ENCODE assay signal across 1 cellular context in the genomic region with DNA sequence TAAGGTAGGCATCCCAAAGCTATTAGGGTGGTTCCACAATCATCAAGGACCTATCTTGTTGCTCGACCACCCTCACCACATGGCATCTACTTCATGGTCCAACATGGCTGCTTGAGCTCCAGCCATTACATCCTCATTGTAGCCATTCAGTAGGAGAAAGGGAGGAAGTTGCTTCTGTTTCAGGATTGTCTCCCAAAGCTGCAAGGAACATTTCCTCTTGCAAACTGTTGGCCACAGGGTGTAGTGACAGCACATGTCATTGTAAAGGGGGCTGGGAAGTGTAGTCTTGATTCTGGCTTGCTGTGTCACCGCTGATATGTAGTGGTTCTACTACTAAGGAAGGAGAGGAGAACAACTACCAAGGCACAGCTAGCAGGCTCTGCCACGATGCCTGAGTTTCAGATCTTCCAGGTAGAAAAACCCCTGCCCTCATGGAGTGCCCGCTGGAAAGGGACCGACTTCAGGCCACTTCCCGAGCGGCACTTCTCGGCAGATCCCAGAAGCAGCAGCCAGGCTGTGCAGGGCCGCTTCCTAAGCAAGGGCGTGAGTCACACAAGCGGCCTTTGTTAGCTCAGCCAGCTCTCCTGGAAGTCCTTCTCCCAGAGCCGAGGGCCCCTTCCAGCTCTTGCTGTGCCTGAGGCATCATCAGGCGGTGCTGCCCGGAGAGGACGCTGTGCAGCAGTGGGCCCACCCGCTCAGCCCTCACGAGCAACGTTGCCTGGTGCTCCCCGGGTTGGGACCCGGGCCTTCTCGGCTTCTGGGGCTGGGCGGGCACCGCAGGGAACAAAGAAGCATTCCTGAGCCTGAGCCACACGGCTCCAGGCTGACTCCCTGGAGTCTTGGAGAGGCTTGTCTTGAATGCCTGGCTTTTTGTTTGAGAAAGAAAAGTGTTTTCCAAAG.
A peak's percentile ranks its signal among the peaks of the same experiment; 100 is the strongest.
TF ChIP-seq lines count a peak whose summit lies in the region.

No MANE protein-coding gene starts in this region.

TF ChIP-seq in HepG2, 621 proteins besides CTCF, POLR2A, EP300 and RAD21 (continued from another document and continues in another):
- no peak for TF ChIP-seq ZFP62 (CRISPR knock-in tag; IDR thresholded peaks at IDR 0.05)
- TF ChIP-seq TAF1 (CRISPR knock-in tag; IDR thresholded peaks at IDR 0.05): peak; percentile 77
- TF ChIP-seq JDP2 (CRISPR knock-in tag; IDR thresholded peaks at IDR 0.05; ENCODE audit: borderline replicate concordance): no peak
- TF ChIP-seq KDM5B (CRISPR knock-in tag; IDR thresholded peaks at IDR 0.05; ENCODE audit: borderline replicate concordance): peak; percentile 76; the same call in 1 of the 2 replicates
- TF ChIP-seq CCAR2 (optimal IDR thresholded peaks at IDR 0.05; ENCODE audit: low read depth, low read length): no peak
- peak; percentile 62; the same call in 1 of the 2 replicates for TF ChIP-seq ZNF83 (CRISPR knock-in tag; IDR thresholded peaks at IDR 0.05; ENCODE audit: borderline replicate concordance)
- TF ChIP-seq, protein P1, sequence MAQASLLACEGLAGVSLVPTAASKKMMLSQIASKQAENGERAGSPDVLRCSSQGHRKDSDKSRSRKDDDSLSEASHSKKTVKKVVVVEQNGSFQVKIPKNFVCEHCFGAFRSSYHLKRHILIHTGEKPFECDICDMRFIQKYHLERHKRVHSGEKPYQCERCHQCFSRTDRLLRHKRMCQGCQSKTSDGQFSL (CRISPR knock-in tag; IDR thresholded peaks at IDR 0.05): no peak
- no peak for TF ChIP-seq ARNTL (CRISPR knock-in tag; IDR thresholded peaks at IDR 0.05)
- TF ChIP-seq, protein P2, sequence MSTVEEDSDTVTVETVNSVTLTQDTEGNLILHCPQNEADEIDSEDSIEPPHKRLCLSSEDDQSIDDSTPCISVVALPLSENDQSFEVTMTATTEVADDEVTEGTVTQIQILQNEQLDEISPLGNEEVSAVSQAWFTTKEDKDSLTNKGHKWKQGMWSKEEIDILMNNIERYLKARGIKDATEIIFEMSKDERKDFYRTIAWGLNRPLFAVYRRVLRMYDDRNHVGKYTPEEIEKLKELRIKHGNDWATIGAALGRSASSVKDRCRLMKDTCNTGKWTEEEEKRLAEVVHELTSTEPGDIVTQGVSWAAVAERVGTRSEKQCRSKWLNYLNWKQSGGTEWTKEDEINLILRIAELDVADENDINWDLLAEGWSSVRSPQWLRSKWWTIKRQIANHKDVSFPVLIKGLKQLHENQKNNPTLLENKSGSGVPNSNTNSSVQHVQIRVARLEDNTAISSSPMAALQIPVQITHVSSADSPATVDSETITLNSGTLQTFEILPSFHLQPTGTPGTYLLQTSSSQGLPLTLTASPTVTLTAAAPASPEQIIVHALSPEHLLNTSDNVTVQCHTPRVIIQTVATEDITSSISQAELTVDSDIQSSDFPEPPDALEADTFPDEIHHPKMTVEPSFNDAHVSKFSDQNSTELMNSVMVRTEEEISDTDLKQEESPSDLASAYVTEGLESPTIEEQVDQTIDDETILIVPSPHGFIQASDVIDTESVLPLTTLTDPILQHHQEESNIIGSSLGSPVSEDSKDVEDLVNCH (CRISPR knock-in tag; IDR thresholded peaks at IDR 0.05): no peak
- TF ChIP-seq SMARCE1 (IDR thresholded peaks at IDR 0.05; ENCODE audit: borderline replicate concordance): no peak
- TF ChIP-seq PAWR (CRISPR knock-in tag; IDR thresholded peaks at IDR 0.05; ENCODE audit: borderline replicate concordance): no peak
- peak; percentile 65; the same call in 1 of the 2 replicates for TF ChIP-seq SAP130 (CRISPR knock-in tag; IDR thresholded peaks at IDR 0.05; ENCODE audit: low read depth)
- no peak for TF ChIP-seq ZNF839 (CRISPR knock-in tag; IDR thresholded peaks at IDR 0.05; ENCODE audit: borderline replicate concordance)
- TF ChIP-seq POLR2G (IDR thresholded peaks at IDR 0.05; ENCODE audit: low read depth, low read length): peak; percentile 73
- TF ChIP-seq KLF9 (CRISPR knock-in tag; IDR thresholded peaks at IDR 0.05; ENCODE audit: low read depth): no peak
- TF ChIP-seq, protein P3, sequence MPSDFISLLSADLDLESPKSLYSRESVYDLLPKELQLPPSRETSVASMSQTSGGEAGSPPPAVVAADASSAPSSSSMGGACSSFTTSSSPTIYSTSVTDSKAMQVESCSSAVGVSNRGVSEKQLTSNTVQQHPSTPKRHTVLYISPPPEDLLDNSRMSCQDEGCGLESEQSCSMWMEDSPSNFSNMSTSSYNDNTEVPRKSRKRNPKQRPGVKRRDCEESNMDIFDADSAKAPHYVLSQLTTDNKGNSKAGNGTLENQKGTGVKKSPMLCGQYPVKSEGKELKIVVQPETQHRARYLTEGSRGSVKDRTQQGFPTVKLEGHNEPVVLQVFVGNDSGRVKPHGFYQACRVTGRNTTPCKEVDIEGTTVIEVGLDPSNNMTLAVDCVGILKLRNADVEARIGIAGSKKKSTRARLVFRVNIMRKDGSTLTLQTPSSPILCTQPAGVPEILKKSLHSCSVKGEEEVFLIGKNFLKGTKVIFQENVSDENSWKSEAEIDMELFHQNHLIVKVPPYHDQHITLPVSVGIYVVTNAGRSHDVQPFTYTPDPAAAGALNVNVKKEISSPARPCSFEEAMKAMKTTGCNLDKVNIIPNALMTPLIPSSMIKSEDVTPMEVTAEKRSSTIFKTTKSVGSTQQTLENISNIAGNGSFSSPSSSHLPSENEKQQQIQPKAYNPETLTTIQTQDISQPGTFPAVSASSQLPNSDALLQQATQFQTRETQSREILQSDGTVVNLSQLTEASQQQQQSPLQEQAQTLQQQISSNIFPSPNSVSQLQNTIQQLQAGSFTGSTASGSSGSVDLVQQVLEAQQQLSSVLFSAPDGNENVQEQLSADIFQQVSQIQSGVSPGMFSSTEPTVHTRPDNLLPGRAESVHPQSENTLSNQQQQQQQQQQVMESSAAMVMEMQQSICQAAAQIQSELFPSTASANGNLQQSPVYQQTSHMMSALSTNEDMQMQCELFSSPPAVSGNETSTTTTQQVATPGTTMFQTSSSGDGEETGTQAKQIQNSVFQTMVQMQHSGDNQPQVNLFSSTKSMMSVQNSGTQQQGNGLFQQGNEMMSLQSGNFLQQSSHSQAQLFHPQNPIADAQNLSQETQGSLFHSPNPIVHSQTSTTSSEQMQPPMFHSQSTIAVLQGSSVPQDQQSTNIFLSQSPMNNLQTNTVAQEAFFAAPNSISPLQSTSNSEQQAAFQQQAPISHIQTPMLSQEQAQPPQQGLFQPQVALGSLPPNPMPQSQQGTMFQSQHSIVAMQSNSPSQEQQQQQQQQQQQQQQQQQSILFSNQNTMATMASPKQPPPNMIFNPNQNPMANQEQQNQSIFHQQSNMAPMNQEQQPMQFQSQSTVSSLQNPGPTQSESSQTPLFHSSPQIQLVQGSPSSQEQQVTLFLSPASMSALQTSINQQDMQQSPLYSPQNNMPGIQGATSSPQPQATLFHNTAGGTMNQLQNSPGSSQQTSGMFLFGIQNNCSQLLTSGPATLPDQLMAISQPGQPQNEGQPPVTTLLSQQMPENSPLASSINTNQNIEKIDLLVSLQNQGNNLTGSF (CRISPR knock-in tag; IDR thresholded peaks at IDR 0.05): no peak
- TF ChIP-seq, protein P4, sequence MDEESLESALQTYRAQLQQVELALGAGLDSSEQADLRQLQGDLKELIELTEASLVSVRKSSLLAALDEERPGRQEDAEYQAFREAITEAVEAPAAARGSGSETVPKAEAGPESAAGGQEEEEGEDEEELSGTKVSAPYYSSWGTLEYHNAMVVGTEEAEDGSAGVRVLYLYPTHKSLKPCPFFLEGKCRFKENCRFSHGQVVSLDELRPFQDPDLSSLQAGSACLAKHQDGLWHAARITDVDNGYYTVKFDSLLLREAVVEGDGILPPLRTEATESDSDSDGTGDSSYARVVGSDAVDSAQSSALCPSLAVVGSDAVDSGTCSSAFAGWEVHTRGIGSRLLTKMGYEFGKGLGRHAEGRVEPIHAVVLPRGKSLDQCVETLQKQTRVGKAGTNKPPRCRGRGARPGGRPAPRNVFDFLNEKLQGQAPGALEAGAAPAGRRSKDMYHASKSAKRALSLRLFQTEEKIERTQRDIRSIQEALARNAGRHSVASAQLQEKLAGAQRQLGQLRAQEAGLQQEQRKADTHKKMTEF (CRISPR knock-in tag; IDR thresholded peaks at IDR 0.05): peak; percentile 67; the same call in 1 of the 2 replicates
- no peak for TF ChIP-seq HES4 (CRISPR knock-in tag; IDR thresholded peaks at IDR 0.05; ENCODE audit: borderline replicate concordance)
- no peak for TF ChIP-seq ZNF180 (CRISPR knock-in tag; IDR thresholded peaks at IDR 0.05; ENCODE audit: borderline replicate concordance, low read depth)
- no peak for TF ChIP-seq CREBL2 (CRISPR knock-in tag; IDR thresholded peaks at IDR 0.05; ENCODE audit: borderline replicate concordance)
- no peak for TF ChIP-seq ZBTB8A (CRISPR knock-in tag; IDR thresholded peaks at IDR 0.05; ENCODE audit: borderline replicate concordance, low read depth)
- TF ChIP-seq ASH2L (IDR thresholded peaks at IDR 0.05; ENCODE audit: insufficient read length, low read depth, low read length): peak; percentile 27
- peak; percentile 57 for TF ChIP-seq HDAC2 (CRISPR knock-in tag; IDR thresholded peaks at IDR 0.05)
- 0 out of 2 replicates have a peak, but pooled peaks have one; percentile 33 for TF ChIP-seq ZC3H4 (CRISPR knock-in tag; IDR thresholded peaks at IDR 0.05; ENCODE audit: borderline replicate concordance)
- TF ChIP-seq, protein P5, sequence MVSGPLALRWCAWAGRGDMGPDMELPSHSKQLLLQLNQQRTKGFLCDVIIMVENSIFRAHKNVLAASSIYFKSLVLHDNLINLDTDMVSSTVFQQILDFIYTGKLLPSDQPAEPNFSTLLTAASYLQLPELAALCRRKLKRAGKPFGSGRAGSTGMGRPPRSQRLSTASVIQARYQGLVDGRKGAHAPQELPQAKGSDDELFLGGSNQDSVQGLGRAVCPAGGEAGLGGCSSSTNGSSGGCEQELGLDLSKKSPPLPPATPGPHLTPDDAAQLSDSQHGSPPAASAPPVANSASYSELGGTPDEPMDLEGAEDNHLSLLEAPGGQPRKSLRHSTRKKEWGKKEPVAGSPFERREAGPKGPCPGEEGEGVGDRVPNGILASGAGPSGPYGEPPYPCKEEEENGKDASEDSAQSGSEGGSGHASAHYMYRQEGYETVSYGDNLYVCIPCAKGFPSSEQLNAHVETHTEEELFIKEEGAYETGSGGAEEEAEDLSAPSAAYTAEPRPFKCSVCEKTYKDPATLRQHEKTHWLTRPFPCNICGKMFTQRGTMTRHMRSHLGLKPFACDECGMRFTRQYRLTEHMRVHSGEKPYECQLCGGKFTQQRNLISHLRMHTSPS (CRISPR knock-in tag; IDR thresholded peaks at IDR 0.05; ENCODE audit: low read depth): 0 out of 2 replicates have a peak, but pooled peaks have one; percentile 45
- TF ChIP-seq U2AF2 (IDR thresholded peaks at IDR 0.05; ENCODE audit: low read depth, low read length): no peak
- TF ChIP-seq CCDC6 (CRISPR knock-in tag; IDR thresholded peaks at IDR 0.05): no peak
- TF ChIP-seq ZNF143 (CRISPR knock-in tag; IDR thresholded peaks at IDR 0.05): no peak; the same call in 1 of the 2 replicates
- no peak for TF ChIP-seq NPAS2 (CRISPR knock-in tag; IDR thresholded peaks at IDR 0.05; ENCODE audit: borderline replicate concordance)
- TF ChIP-seq, protein P6, sequence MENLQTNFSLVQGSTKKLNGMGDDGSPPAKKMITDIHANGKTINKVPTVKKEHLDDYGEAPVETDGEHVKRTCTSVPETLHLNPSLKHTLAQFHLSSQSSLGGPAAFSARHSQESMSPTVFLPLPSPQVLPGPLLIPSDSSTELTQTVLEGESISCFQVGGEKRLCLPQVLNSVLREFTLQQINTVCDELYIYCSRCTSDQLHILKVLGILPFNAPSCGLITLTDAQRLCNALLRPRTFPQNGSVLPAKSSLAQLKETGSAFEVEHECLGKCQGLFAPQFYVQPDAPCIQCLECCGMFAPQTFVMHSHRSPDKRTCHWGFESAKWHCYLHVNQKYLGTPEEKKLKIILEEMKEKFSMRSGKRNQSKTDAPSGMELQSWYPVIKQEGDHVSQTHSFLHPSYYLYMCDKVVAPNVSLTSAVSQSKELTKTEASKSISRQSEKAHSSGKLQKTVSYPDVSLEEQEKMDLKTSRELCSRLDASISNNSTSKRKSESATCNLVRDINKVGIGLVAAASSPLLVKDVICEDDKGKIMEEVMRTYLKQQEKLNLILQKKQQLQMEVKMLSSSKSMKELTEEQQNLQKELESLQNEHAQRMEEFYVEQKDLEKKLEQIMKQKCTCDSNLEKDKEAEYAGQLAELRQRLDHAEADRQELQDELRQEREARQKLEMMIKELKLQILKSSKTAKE (CRISPR knock-in tag; IDR thresholded peaks at IDR 0.05; ENCODE audit: borderline replicate concordance): no peak
- TF ChIP-seq MXI1 (IDR thresholded peaks at IDR 0.05; ENCODE audit: borderline replicate concordance, low read depth, low read length): no peak; the same call in 2 of the 3 replicates
- TF ChIP-seq ATRX (CRISPR knock-in tag; IDR thresholded peaks at IDR 0.05; ENCODE audit: borderline replicate concordance): no peak
- no peak for TF ChIP-seq TEAD2 (CRISPR knock-in tag; IDR thresholded peaks at IDR 0.05)
